ENCODE assay signal across 23 cellular contexts in genomic region chr17:76844846-76845245, GRCh38. TPM values are rescaled to one million over a fixed set of nuclear protein-coding genes. Genes with fewer than 3 reads are reported as not detected.
"Had no signal": no experiment of that assay in that cellular context is flagged by ENCODE, and none has a peak within 500 bp of the region (broad histone marks: within the 10 kb centered on the region; RNA-seq: fewer than 3 reads in every experiment).

No MANE protein-coding gene starts in this region.

- H3K4me3 ChIP-seq: cardiac muscle cell, Peyer's patch, SJCRH30 had no signal

- H3K4me1 ChIP-seq: SJCRH30 had no signal

- H3K27ac ChIP-seq: brain microvascular endothelial cell, cardiac muscle cell, Peyer's patch, RWPE1, SJCRH30, WERI-Rb-1 had no signal

- H3K4me3 Mint-ChIP-seq: activated CD4-positive, alpha-beta memory T cell treated with anti-CD3 and anti-CD28 coated beads, Interleukin-2, amount 10 ng/mL, durations not matched to agents 7 days and 5 days; activated CD4-positive, alpha-beta T cell treated with anti-CD3 and anti-CD28 coated beads for 36 hours; activated naive CD4-positive, alpha-beta T cell treated with anti-CD3 and anti-CD28 coated beads, Interleukin-2, amount 10 ng/mL, durations not matched to agents 7 days and 5 days; activated naive CD8-positive, alpha-beta T cell treated with anti-CD3 and anti-CD28 coated beads for 36 hours; activated T-cell treated with anti-CD3 and anti-CD28 coated beads, Interleukin-2, amount 50 U/mL, for 72 hours had no signal

- H3K9me3 ChIP-seq: Peyer's patch, SJCRH30, SK-N-SH had no signal

- H3K9me2 ChIP-seq: SK-N-SH had no signal

- H3K27ac Mint-ChIP-seq: activated CD4-positive, alpha-beta memory T cell treated with anti-CD3 and anti-CD28 coated beads, Interleukin-2, amount 10 ng/mL, durations not matched to agents 7 days and 5 days; activated CD4-positive, alpha-beta T cell treated with anti-CD3 and anti-CD28 coated beads for 36 hours; activated naive CD4-positive, alpha-beta T cell treated with anti-CD3 and anti-CD28 coated beads, Interleukin-2, amount 10 ng/mL, durations not matched to agents 7 days and 5 days; activated naive CD8-positive, alpha-beta T cell treated with anti-CD3 and anti-CD28 coated beads for 36 hours; activated T-cell treated with anti-CD3 and anti-CD28 coated beads, Interleukin-2, amount 50 U/mL, for 72 hours; activated T-helper 2 cell treated with anti-CD3 and anti-CD28 coated beads, Interferon-gamma antibody, Interleukin-2, Interleukin-4, amounts not matched to agents 10 μg/mL and 5 μg/mL and 100 μg/mL, durations not matched to agents 14 hours and 24 hours and 36 hours had no signal

- H3K36me3 ChIP-seq: brain microvascular endothelial cell, cardiac muscle cell, Peyer's patch, SJCRH30, WERI-Rb-1 had no signal

- DNase-seq: activated CD4-positive, alpha-beta memory T cell treated with anti-CD3 and anti-CD28 coated beads, Interleukin-2, amount 10 ng/mL, durations not matched to agents 7 days and 5 days; activated CD4-positive, alpha-beta T cell treated with anti-CD3 and anti-CD28 coated beads for 36 hours; activated CD4-positive, alpha-beta T cell treated with anti-CD3 and anti-CD28 coated beads, Interleukin-2, amount 50 U/mL, for 1 hour; activated CD8-positive, alpha-beta memory T cell treated with anti-CD3 and anti-CD28 coated beads, Interleukin-2, amount 50 U/mL, for 4 hours; activated gamma-delta T cell treated with Interleukin-2 at 50 U/mL for 16 hours; activated naive CD4-positive, alpha-beta T cell treated with anti-CD3 and anti-CD28 coated beads, Interleukin-2, amount 10 ng/mL, durations not matched to agents 7 days and 5 days; activated naive CD8-positive, alpha-beta T cell treated with anti-CD3 and anti-CD28 coated beads for 36 hours; activated T-cell treated with anti-CD3 and anti-CD28 coated beads, Interleukin-2, amount 50 U/mL, for 72 hours; NCI-H1048; NCI-H187 treated with DMSO at 0.1 percent for 48 hours; NCI-H2081 treated with DMSO at 0.1 percent for 48 hours; NCI-H510A treated with DMSO at 0.1 percent for 48 hours; NK-92 treated with Interleukin-12 subunit alpha and Interleukin-12 subunit beta, amount 100 ng/mL, for 24 hours; Peyer's patch; Right ventricle myocardium superior; SJCRH30; T-helper 1 cell had no signal

- H3K9me3 Mint-ChIP-seq: activated CD4-positive, alpha-beta memory T cell treated with anti-CD3 and anti-CD28 coated beads, Interleukin-2, amount 10 ng/mL, durations not matched to agents 7 days and 5 days; activated naive CD4-positive, alpha-beta T cell treated with anti-CD3 and anti-CD28 coated beads, Interleukin-2, amount 10 ng/mL, durations not matched to agents 7 days and 5 days; activated naive CD8-positive, alpha-beta T cell treated with anti-CD3 and anti-CD28 coated beads for 36 hours; activated T-cell treated with anti-CD3 and anti-CD28 coated beads, Interleukin-2, amount 50 U/mL, for 72 hours; activated T-helper 2 cell treated with anti-CD3 and anti-CD28 coated beads, Interferon-gamma antibody, Interleukin-2, Interleukin-4, amounts not matched to agents 10 μg/mL and 5 μg/mL and 100 μg/mL, durations not matched to agents 14 hours and 24 hours and 36 hours had no signal

- H3K4me2 ChIP-seq: SK-N-SH had no signal

- H3K36me3 Mint-ChIP-seq: activated naive CD4-positive, alpha-beta T cell treated with anti-CD3 and anti-CD28 coated beads, Interleukin-2, amount 10 ng/mL, durations not matched to agents 7 days and 5 days; activated naive CD8-positive, alpha-beta T cell treated with anti-CD3 and anti-CD28 coated beads for 36 hours had no signal

RNA-seq across cellular contexts. Expression of gene MGAT5B, which starts 23.4 kb away (rescaled TPM):
- total RNA-seq: activated CD4-positive, alpha-beta T cell treated with anti-CD3 and anti-CD28 coated beads for 36 hours; Right ventricle myocardium superior had no signal
